Comparison of ENCODE assay signal across 1 cellular context in the genomic region with DNA sequence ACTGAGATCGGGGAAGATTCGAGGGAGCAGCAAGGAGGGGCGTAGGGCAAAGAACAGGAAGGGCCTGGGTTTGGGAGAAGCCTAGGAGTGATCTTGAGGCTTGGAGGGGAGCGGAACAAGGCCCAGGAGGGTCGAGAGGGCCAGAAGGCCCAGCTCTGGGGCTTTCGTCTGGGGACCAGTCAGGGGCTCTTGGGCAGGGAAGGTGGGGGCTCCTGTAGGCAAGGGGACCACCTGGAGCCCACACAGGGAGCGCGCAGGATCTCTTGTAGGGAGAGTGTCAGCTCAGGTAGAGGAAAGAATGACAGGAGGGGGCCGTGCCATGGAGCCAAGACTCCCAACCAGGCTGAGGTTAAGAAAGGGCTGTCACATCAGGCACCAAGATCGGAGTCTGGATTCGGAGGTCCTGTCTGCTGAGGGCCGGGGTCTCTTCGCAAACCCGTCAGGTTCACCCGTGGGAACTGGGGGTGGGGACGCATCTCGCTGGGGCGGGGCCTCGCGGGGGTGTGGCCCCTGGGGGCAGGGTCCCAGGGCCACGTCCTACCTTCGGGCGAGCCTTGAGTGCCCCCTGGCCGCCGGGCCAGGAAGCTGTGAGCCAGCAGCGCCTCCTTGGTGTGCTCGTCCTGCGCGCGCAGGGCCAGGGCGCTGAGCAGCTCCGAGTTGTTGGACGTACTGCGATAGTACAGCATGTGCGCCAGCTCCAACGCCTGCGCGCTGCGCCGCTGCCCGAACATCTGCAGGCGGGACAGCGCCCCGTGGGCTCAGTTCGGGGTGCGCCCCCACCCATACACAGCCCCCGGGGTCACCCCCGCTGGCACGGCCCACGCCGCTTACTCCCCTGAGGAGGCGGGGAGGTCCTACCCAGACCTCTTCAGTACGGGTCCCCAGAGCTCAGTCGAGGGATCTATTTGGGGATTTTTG.
TF ChIP-seq lines count a peak whose summit lies in the region.

No MANE protein-coding gene starts in this region.

TF ChIP-seq in HEK293, 187 proteins besides CTCF, POLR2A, EP300 and RAD21 (continued from another document):
- TF ChIP-seq ZNF610 (tag by site-specific recombination; IDR thresholded peaks at IDR 0.05; ENCODE audit: borderline replicate concordance): no peak
- TF ChIP-seq ZNF558 (tag by site-specific recombination; IDR thresholded peaks at IDR 0.05): no peak
- no peak for TF ChIP-seq ZNF354C (tag by site-specific recombination; IDR thresholded peaks at IDR 0.05; ENCODE audit: borderline replicate concordance, low read depth)
- no peak for TF ChIP-seq ZFP69B (tag by site-specific recombination; IDR thresholded peaks at IDR 0.05)
- TF ChIP-seq, protein P1, sequence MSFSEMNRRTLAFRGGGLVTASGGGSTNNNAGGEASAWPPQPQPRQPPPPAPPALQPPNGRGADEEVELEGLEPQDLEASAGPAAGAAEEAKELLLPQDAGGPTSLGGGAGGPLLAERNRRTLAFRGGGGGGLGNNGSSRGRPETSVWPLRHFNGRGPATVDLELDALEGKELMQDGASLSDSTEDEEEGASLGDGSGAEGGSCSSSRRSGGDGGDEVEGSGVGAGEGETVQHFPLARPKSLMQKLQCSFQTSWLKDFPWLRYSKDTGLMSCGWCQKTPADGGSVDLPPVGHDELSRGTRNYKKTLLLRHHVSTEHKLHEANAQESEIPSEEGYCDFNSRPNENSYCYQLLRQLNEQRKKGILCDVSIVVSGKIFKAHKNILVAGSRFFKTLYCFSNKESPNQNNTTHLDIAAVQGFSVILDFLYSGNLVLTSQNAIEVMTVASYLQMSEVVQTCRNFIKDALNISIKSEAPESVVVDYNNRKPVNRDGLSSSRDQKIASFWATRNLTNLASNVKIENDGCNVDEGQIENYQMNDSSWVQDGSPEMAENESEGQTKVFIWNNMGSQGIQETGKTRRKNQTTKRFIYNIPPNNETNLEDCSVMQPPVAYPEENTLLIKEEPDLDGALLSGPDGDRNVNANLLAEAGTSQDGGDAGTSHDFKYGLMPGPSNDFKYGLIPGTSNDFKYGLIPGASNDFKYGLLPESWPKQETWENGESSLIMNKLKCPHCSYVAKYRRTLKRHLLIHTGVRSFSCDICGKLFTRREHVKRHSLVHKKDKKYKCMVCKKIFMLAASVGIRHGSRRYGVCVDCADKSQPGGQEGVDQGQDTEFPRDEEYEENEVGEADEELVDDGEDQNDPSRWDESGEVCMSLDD (tag by site-specific recombination; IDR thresholded peaks at IDR 0.05): peak; percentile 77; the same call in 1 of the 2 replicates
- no peak for TF ChIP-seq ZNF404 (tag by site-specific recombination; IDR thresholded peaks at IDR 0.05)
- no peak for TF ChIP-seq ZNF571 (tag by site-specific recombination; IDR thresholded peaks at IDR 0.05)
- TF ChIP-seq RBAK (tag by site-specific recombination; IDR thresholded peaks at IDR 0.05): no peak
- no peak for TF ChIP-seq ZNF311 (tag by site-specific recombination; IDR thresholded peaks at IDR 0.05; ENCODE audit: borderline replicate concordance)
- TF ChIP-seq GLIS2 (tag by site-specific recombination; IDR thresholded peaks at IDR 0.05): peak; percentile 78
- TF ChIP-seq, protein P2, sequence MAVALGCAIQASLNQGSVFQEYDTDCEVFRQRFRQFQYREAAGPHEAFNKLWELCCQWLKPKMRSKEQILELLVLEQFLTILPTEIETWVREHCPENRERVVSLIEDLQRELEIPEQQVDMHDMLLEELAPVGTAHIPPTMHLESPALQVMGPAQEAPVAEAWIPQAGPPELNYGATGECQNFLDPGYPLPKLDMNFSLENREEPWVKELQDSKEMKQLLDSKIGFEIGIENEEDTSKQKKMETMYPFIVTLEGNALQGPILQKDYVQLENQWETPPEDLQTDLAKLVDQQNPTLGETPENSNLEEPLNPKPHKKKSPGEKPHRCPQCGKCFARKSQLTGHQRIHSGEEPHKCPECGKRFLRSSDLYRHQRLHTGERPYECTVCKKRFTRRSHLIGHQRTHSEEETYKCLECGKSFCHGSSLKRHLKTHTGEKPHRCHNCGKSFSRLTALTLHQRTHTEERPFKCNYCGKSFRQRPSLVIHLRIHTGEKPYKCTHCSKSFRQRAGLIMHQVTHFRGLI (tag by site-specific recombination; IDR thresholded peaks at IDR 0.05): no peak
- peak; percentile 53; the same call in 1 of the 2 replicates for TF ChIP-seq SP3 (tag by site-specific recombination; IDR thresholded peaks at IDR 0.05)
- TF ChIP-seq ZNF341 (tag by site-specific recombination; IDR thresholded peaks at IDR 0.05; ENCODE audit: low read depth): peak; percentile 48
- TF ChIP-seq, protein P3, sequence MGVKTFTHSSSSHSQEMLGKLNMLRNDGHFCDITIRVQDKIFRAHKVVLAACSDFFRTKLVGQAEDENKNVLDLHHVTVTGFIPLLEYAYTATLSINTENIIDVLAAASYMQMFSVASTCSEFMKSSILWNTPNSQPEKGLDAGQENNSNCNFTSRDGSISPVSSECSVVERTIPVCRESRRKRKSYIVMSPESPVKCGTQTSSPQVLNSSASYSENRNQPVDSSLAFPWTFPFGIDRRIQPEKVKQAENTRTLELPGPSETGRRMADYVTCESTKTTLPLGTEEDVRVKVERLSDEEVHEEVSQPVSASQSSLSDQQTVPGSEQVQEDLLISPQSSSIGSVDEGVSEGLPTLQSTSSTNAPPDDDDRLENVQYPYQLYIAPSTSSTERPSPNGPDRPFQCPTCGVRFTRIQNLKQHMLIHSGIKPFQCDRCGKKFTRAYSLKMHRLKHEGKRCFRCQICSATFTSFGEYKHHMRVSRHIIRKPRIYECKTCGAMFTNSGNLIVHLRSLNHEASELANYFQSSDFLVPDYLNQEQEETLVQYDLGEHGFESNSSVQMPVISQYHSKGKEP (tag by site-specific recombination; IDR thresholded peaks at IDR 0.05): 0 out of 2 replicates have a peak, but pooled peaks have one; percentile 29
- no peak for TF ChIP-seq ZNF146 (tag by site-specific recombination; IDR thresholded peaks at IDR 0.05)
- no peak for TF ChIP-seq OVOL3 (tag by site-specific recombination; IDR thresholded peaks at IDR 0.05)
- no peak for TF ChIP-seq ZNF366 (tag by site-specific recombination; conservative IDR thresholded peaks at IDR 0.05)
- no peak for TF ChIP-seq HOXD13 (CRISPR knock-in tag; IDR thresholded peaks at IDR 0.05; ENCODE audit: borderline replicate concordance)
- TF ChIP-seq, protein P4, sequence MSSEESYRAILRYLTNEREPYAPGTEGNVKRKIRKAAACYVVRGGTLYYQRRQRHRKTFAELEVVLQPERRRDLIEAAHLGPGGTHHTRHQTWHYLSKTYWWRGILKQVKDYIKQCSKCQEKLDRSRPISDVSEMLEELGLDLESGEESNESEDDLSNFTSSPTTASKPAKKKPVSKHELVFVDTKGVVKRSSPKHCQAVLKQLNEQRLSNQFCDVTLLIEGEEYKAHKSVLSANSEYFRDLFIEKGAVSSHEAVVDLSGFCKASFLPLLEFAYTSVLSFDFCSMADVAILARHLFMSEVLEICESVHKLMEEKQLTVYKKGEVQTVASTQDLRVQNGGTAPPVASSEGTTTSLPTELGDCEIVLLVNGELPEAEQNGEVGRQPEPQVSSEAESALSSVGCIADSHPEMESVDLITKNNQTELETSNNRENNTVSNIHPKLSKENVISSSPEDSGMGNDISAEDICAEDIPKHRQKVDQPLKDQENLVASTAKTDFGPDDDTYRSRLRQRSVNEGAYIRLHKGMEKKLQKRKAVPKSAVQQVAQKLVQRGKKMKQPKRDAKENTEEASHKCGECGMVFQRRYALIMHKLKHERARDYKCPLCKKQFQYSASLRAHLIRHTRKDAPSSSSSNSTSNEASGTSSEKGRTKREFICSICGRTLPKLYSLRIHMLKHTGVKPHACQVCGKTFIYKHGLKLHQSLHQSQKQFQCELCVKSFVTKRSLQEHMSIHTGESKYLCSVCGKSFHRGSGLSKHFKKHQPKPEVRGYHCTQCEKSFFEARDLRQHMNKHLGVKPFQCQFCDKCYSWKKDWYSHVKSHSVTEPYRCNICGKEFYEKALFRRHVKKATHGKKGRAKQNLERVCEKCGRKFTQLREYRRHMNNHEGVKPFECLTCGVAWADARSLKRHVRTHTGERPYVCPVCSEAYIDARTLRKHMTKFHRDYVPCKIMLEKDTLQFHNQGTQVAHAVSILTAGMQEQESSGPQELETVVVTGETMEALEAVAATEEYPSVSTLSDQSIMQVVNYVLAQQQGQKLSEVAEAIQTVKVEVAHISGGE (tag by site-specific recombination; conservative IDR thresholded peaks at IDR 0.05; ENCODE audit: low read depth): 0 out of 2 replicates have a peak, but pooled peaks have one; percentile 4
- TF ChIP-seq, protein P5, sequence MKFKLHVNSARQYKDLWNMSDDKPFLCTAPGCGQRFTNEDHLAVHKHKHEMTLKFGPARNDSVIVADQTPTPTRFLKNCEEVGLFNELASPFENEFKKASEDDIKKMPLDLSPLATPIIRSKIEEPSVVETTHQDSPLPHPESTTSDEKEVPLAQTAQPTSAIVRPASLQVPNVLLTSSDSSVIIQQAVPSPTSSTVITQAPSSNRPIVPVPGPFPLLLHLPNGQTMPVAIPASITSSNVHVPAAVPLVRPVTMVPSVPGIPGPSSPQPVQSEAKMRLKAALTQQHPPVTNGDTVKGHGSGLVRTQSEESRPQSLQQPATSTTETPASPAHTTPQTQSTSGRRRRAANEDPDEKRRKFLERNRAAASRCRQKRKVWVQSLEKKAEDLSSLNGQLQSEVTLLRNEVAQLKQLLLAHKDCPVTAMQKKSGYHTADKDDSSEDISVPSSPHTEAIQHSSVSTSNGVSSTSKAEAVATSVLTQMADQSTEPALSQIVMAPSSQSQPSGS (tag by site-specific recombination; IDR thresholded peaks at IDR 0.05; ENCODE audit: low read depth): no peak
- TF ChIP-seq ZBTB48 (tag by site-specific recombination; IDR thresholded peaks at IDR 0.05): no peak
- TF ChIP-seq, protein P6, sequence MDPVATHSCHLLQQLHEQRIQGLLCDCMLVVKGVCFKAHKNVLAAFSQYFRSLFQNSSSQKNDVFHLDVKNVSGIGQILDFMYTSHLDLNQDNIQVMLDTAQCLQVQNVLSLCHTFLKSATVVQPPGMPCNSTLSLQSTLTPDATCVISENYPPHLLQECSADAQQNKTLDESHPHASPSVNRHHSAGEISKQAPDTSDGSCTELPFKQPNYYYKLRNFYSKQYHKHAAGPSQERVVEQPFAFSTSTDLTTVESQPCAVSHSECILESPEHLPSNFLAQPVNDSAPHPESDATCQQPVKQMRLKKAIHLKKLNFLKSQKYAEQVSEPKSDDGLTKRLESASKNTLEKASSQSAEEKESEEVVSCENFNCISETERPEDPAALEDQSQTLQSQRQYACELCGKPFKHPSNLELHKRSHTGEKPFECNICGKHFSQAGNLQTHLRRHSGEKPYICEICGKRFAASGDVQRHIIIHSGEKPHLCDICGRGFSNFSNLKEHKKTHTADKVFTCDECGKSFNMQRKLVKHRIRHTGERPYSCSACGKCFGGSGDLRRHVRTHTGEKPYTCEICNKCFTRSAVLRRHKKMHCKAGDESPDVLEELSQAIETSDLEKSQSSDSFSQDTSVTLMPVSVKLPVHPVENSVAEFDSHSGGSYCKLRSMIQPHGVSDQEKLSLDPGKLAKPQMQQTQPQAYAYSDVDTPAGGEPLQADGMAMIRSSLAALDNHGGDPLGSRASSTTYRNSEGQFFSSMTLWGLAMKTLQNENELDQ (tag by site-specific recombination; IDR thresholded peaks at IDR 0.05; ENCODE audit: low read depth): no peak
- peak; percentile 92 for TF ChIP-seq EGR2 (tag by site-specific recombination; IDR thresholded peaks at IDR 0.05; ENCODE audit: low read depth)
- peak; percentile 8; the same call in 1 of the 2 replicates for TF ChIP-seq ZBTB20 (tag by site-specific recombination; IDR thresholded peaks at IDR 0.05)
- TF ChIP-seq ZNF776 (tag by site-specific recombination; IDR thresholded peaks at IDR 0.05; ENCODE audit: borderline replicate concordance): no peak
- no peak for TF ChIP-seq ZSCAN23 (tag by site-specific recombination; IDR thresholded peaks at IDR 0.05)
- no peak for TF ChIP-seq ZNF292 (tag by site-specific recombination; IDR thresholded peaks at IDR 0.05; ENCODE audit: borderline replicate concordance, low read depth)
- no peak for TF ChIP-seq ZNF121 (tag by site-specific recombination; IDR thresholded peaks at IDR 0.05)
- TF ChIP-seq, protein P7, sequence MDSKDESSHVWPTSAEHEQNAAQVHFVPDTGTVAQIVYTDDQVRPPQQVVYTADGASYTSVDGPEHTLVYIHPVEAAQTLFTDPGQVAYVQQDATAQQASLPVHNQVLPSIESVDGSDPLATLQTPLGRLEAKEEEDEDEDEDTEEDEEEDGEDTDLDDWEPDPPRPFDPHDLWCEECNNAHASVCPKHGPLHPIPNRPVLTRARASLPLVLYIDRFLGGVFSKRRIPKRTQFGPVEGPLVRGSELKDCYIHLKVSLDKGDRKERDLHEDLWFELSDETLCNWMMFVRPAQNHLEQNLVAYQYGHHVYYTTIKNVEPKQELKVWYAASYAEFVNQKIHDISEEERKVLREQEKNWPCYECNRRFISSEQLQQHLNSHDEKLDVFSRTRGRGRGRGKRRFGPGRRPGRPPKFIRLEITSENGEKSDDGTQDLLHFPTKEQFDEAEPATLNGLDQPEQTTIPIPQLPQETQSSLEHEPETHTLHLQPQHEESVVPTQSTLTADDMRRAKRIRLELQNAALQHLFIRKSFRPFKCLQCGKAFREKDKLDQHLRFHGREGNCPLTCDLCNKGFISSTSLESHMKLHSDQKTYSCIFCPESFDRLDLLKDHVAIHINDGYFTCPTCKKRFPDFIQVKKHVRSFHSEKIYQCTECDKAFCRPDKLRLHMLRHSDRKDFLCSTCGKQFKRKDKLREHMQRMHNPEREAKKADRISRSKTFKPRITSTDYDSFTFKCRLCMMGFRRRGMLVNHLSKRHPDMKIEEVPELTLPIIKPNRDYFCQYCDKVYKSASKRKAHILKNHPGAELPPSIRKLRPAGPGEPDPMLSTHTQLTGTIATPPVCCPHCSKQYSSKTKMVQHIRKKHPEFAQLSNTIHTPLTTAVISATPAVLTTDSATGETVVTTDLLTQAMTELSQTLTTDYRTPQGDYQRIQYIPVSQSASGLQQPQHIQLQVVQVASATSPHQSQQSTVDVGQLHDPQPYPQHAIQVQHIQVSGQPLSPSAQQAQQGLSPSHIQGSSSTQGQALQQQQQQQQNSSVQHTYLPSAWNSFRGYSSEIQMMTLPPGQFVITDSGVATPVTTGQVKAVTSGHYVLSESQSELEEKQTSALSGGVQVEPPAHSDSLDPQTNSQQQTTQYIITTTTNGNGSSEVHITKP (tag by site-specific recombination; IDR thresholded peaks at IDR 0.05): no peak
